ENCODE assay signal across 8 cellular contexts in genomic region chr2:181462032-181462431, GRCh38.
DNase-seq lines count a peak whose midpoint lies in the region; ATAC-seq and TF ChIP-seq lines count a peak whose summit lies in the region.

No MANE protein-coding gene starts in this region.

- H3K36me3 ChIP-seq in DND-41 (ENCODE audit: insufficient read depth, low read length) = peaks cover 93% of the 10 kb centered on the region
- no peaks in the 10 kb centered on the region for H3K36me3 ChIP-seq in effector memory CD4-positive, alpha-beta T cell (ENCODE audit: control insufficient read depth, insufficient read depth, low read length)

- H3K27me3 ChIP-seq in DND-41 (ENCODE audit: insufficient read depth, low read length, poor library complexity) = no peaks in the 10 kb centered on the region
- no peaks in the 10 kb centered on the region for H3K27me3 ChIP-seq in HL-60 (ENCODE audit: insufficient read depth, poor library complexity, severe bottlenecking)
- H3K27me3 ChIP-seq in effector memory CD4-positive, alpha-beta T cell (replicated peaks; ENCODE audit: control insufficient read depth, insufficient read depth, low read length, poor library complexity, severe bottlenecking) = no peaks in the 10 kb centered on the region

- peaks cover 67% of the 10 kb centered on the region for H3K4me1 ChIP-seq in DND-41 (ENCODE audit: insufficient read depth, low read length)
- peaks cover 24% of the 10 kb centered on the region for H3K4me1 ChIP-seq in effector memory CD4-positive, alpha-beta T cell (ENCODE audit: control insufficient read depth, insufficient read depth, low read length, poor library complexity, severe bottlenecking)

- H3K4me3 ChIP-seq in DND-41 (ENCODE audit: low read depth in 1 of 2, low read length in 2 of 2) = peak overlapping the region; percentile 8 to 66; a peak in 3 of 4 replicates
- H3K4me3 ChIP-seq in HL-60 (replicated peaks; ENCODE audit: insufficient read depth, low read length) = no peak overlapping the region
- H3K4me3 ChIP-seq in effector memory CD4-positive, alpha-beta T cell (ENCODE audit: insufficient read depth, low read depth, low read length, poor library complexity, severe bottlenecking) = peak overlapping the region; percentile 29

- ATAC-seq in DND-41 (ENCODE audit: insufficient read depth, low read depth) = peak; percentile 41
- ATAC-seq in GM21367 (IDR thresholded peaks at IDR 0.05; ENCODE audit: unreplicated experiment) = peak; percentile 31

- peak overlapping the region; percentile 99 for H3K9ac ChIP-seq in DND-41 (ENCODE audit: low read depth, low read length)

- H4K20me1 ChIP-seq in DND-41 (ENCODE audit: insufficient read depth, low read length) = peaks cover 49% of the 10 kb centered on the region

- peaks cover 98% of the 10 kb centered on the region for H3K79me2 ChIP-seq in DND-41 (ENCODE audit: insufficient read depth, low read length)

- no peaks in the 10 kb centered on the region for H3K9me3 ChIP-seq in DND-41 (ENCODE audit: insufficient read depth, low read length, severe bottlenecking)
- H3K9me3 ChIP-seq in effector memory CD4-positive, alpha-beta T cell (ENCODE audit: control insufficient read depth, low read length) = no peaks in the 10 kb centered on the region

- DNase-seq in DND-41 (peak; percentile 34), HL-60 (ENCODE audit: low read depth in 1 of 2, low spot score in 1 of 2) (no peak), activated gamma-delta T cell treated with Interleukin-2 at 50 U/mL for 16 hours (no peak), DMS53 treated with DMSO at 0.1 percent for 48 hours (lab: John Stamatoyannopoulos, UW; ENCODE audit: unreplicated experiment) (no peak), NCI-H2081 (lab: John Stamatoyannopoulos, UW) (no peak)
- no peak for DNase-seq in effector memory CD4-positive, alpha-beta T cell
- no peak for DNase-seq in stimulated activated CD4-positive, alpha-beta T cell treated with anti-CD3 and anti-CD28 coated beads, Interleukin-4, amount 100 ng/mL, for 4 hours

- peak overlapping the region; percentile 91 for H3K4me2 ChIP-seq in DND-41 (ENCODE audit: insufficient read depth, low read length)

- H2AFZ ChIP-seq in DND-41 (ENCODE audit: low read depth, low read length) = no peak overlapping the region

- TF ChIP-seq CTCF in DND-41 (IDR thresholded peaks at IDR 0.05; ENCODE audit: borderline replicate concordance, extremely low read depth, low read length, poor library complexity, severe bottlenecking) (no peak), HL-60 (IDR thresholded peaks at IDR 0.05; ENCODE audit: insufficient read depth, low read length) (no peak)

- H3K27ac ChIP-seq in DND-41 (ENCODE audit: low read length) (peak overlapping the region; percentile 97), HL-60 (replicated peaks) (peak overlapping the region; percentile 100)
- peak overlapping the region; percentile 88 for H3K27ac ChIP-seq in effector memory CD4-positive, alpha-beta T cell (ENCODE audit: insufficient read depth, low read length, poor library complexity, severe bottlenecking)
